In genomic region chr11:120284272-120284671, GRCh38 we compare ENCODE assay signal across 16 cellular contexts. TPM values are rescaled to one million over a fixed set of nuclear protein-coding genes. Genes with fewer than 3 reads are reported as not detected.
A peak's percentile ranks its signal among the peaks of the same experiment; 100 is the strongest.
DNase-seq lines count a peak whose midpoint lies in the region; ATAC-seq and TF ChIP-seq lines count a peak whose summit lies in the region.
"Had no signal": no experiment of that assay in that cellular context is flagged by ENCODE, and none has a peak within 500 bp of the region (broad histone marks: within the 10 kb centered on the region; RNA-seq: fewer than 3 reads in every experiment).

No MANE protein-coding gene starts in this region.

- in situ Hi-C loops in T47D (cut with HindIII; ENCODE audit: low pct_unique_long_range_greater_than_20kb, low sequenced_read_pairs), result no loop called here

- TF ChIP-seq CTCF in MCF 10A (IDR thresholded peaks at IDR 0.05; ENCODE audit: unreplicated experiment) (no peak), left lung (IDR thresholded peaks at IDR 0.05) (no peak), tibial nerve (IDR thresholded peaks at IDR 0.05) (no peak)

- no peak overlapping the region for H3K27ac Mint-ChIP-seq in MCF 10A (ENCODE audit: low read depth, unreplicated experiment)
- H3K27ac Mint-ChIP-seq: CD4-positive, alpha-beta memory T cell; HFFc6; IgD-negative memory B cell had no signal

- POLR2A ChIA-PET in MCF 10A (lab: Yijun Ruan, JAX), result interaction anchor here (0.6 kb wide), 1 partner anchor 51 kb away, joined by 3 read pairs; no protein-coding TSS in a partner anchor

- peak; percentile 91 for ATAC-seq in left lung
- ATAC-seq: A549 had no signal

- WGBS in tibial nerve, 2 donors, result 81 to 90% methylated on average over 6 of the region's 6 CpGs

- no peaks in the 10 kb centered on the region for H3K9me3 Mint-ChIP-seq in MCF 10A (ENCODE audit: unreplicated experiment)
- H3K9me3 Mint-ChIP-seq: CD4-positive, alpha-beta memory T cell; HFFc6; IgD-negative memory B cell had no signal

- BruUV-seq in MCF 10A (replicated peaks; lab: Mats Ljungman, UMichigan), result no TSS peak

- H3K27me3 Mint-ChIP-seq in MCF 10A (ENCODE audit: insufficient read depth, unreplicated experiment), result no peaks in the 10 kb centered on the region

- no peaks in the 10 kb centered on the region for H3K36me3 Mint-ChIP-seq in MCF 10A (ENCODE audit: insufficient read depth, unreplicated experiment)
- H3K36me3 Mint-ChIP-seq: CD4-positive, alpha-beta memory T cell; IgD-negative memory B cell had no signal

- H3K4me1 ChIP-seq in left lung (no peaks in the 10 kb centered on the region), tibial nerve (no peaks in the 10 kb centered on the region)
- H3K4me1 ChIP-seq: A549 had no signal

- CTCF ChIA-PET in MCF 10A (lab: Yijun Ruan, JAX), result interaction anchor here (0.7 to 0.9 kb wide), 2 partner anchors 16 to 19 kb away, joined by 3 to 5 read pairs; no protein-coding TSS in a partner anchor

- DNase-seq in T47D (ENCODE audit: low read depth in 1 of 2, low spot score in 1 of 2), result peak; percentile 55 to 95
- DNase-seq in MCF 10A (ENCODE audit: unreplicated experiment), result no peak
- peak; percentile 21 for DNase-seq in NCI-H2107 treated with DMSO at 0.1 percent for 48 hours (lab: John Stamatoyannopoulos, UW; ENCODE audit: unreplicated experiment)
- DNase-seq in left lung, result peak in 1 of 2 donors; percentile 46
- DNase-seq in tibial nerve (ENCODE audit: low spot score in 2 of 2), result no peak
- DNase-seq in NCI-H1417 treated with DMSO at 0.1 percent for 48 hours (lab: John Stamatoyannopoulos, UW), result no peak
- DNase-seq in EL, result no peak
- DNase-seq: BE2C; CD4-positive, alpha-beta memory T cell; DND-41; GF-D8; HCEC 1CT; HFFc6 had no signal

- H3K4me3 Mint-ChIP-seq in MCF 10A (ENCODE audit: unreplicated experiment), result no peak overlapping the region
- H3K4me3 Mint-ChIP-seq: CD4-positive, alpha-beta memory T cell; HFFc6; IgD-negative memory B cell had no signal

- H3K36me3 ChIP-seq in left lung (no peaks in the 10 kb centered on the region), tibial nerve (no peaks in the 10 kb centered on the region)
- H3K36me3 ChIP-seq: BE2C had no signal

- H3K9me3 ChIP-seq in left lung (no peaks in the 10 kb centered on the region), tibial nerve (no peaks in the 10 kb centered on the region)
- H3K9me3 ChIP-seq: A549, BE2C had no signal

- TF ChIP-seq EP300 in tibial nerve (IDR thresholded peaks at IDR 0.05), result no peak

- H3K4me1 Mint-ChIP-seq in MCF 10A (ENCODE audit: insufficient read depth, unreplicated experiment), result no peaks in the 10 kb centered on the region
- H3K4me1 Mint-ChIP-seq: IgD-negative memory B cell had no signal

- no peak overlapping the region for H3K27ac ChIP-seq in left lung
- H3K27ac ChIP-seq in tibial nerve, result no peak overlapping the region
- H3K27ac ChIP-seq: A549, C4-2B had no signal

- no peak overlapping the region for H3K4me3 ChIP-seq in left lung
- no peak overlapping the region for H3K4me3 ChIP-seq in tibial nerve
- H3K4me3 ChIP-seq: A549 had no signal

- intact Hi-C loops in MCF 10A (cut with micrococcal nuclease), result no loop called here
- intact Hi-C loops in left lung (cut with DNase I), result no loop called here

- peaks cover 0 to under 1% of the 10 kb centered on the region in 2 donors for H3K27me3 ChIP-seq in left lung
- no peaks in the 10 kb centered on the region for H3K27me3 ChIP-seq in tibial nerve
- H3K27me3 ChIP-seq: BE2C had no signal

- no peak for TF ChIP-seq POLR2A in tibial nerve (IDR thresholded peaks at IDR 0.05)

RNA-seq across cellular contexts. Expression of gene TLCD5, which starts 40.8 kb away (rescaled TPM):
- total RNA-seq in MCF 10A (2022) (9.6 and 13.0 TPM in 2 replicates), left lung (1 to 10 TPM; 5.2 to 6.9 TPM), tibial nerve (1 to 10 TPM; 6.3 to 9.4 (median 8.2) TPM)

RNA-seq across cellular contexts. Expression of gene POU2F3, which starts 44.3 kb away (rescaled TPM):
- not detected in 2 replicates for total RNA-seq in MCF 10A (2022)
- total RNA-seq in left lung, result 1 to 10 TPM; 3.1 to 3.3 TPM
- under 1 TPM in 1 of 4 donors, not detected in 3; 0.22 TPM for total RNA-seq in tibial nerve
- total RNA-seq: CD4-positive, alpha-beta memory T cell; HFFc6 had no signal

RNA-seq across cellular contexts. Expression of gene ARHGEF12, which starts 51.9 kb away (rescaled TPM):
- total RNA-seq in MCF 10A (2022), result 61.2 and 62.8 TPM in 2 replicates
- total RNA-seq in left lung, result 100 to 1,000 TPM; 101 to 109 TPM
- total RNA-seq in tibial nerve, result 100 to 1,000 TPM in 2 of 4 donors, 10 to 100 TPM in 2; 92.1 to 122 (median 104) TPM

Comparison
In these comparisons a context has a peak if more than half of its experiments do, and no peak if none do; other contexts are left out.
1. DNase-seq: peak in T47D (2 of 2) and NCI-H2107 treated with DMSO at 0.1 percent for 48 hours (single experiment); none in MCF 10A (single experiment), tibial nerve (0 of 2), NCI-H1417 treated with DMSO at 0.1 percent for 48 hours (single experiment) and EL (single experiment).